ENCODE assay signal across 1 cellular context in genomic region chr9:128066713-128067621, GRCh38.
A peak's percentile ranks its signal among the peaks of the same experiment; 100 is the strongest.
TF ChIP-seq lines count a peak whose summit lies in the region.

Gene NAIF1, minus strand, starts transcription at chr9:128067320. Its CDS starts 219 bp downstream, at chr9:128067101.

TF ChIP-seq in HEK293, 187 proteins besides CTCF, POLR2A, EP300 and RAD21 (continued from another document):
- no peak for TF ChIP-seq ZNF704 (tag by site-specific recombination; IDR thresholded peaks at IDR 0.05)
- TF ChIP-seq ZSCAN16 (tag by site-specific recombination; IDR thresholded peaks at IDR 0.05), result no peak
- no peak for TF ChIP-seq BCL6B (tag by site-specific recombination; IDR thresholded peaks at IDR 0.05)
- TF ChIP-seq ZNF791 (tag by site-specific recombination; IDR thresholded peaks at IDR 0.05), result no peak
- TF ChIP-seq SP2 (tag by site-specific recombination; IDR thresholded peaks at IDR 0.05), result peak; percentile 98
- TF ChIP-seq KLF16 (tag by site-specific recombination; IDR thresholded peaks at IDR 0.05), result peak; percentile 84
- TF ChIP-seq ZNF404 (tag by site-specific recombination; IDR thresholded peaks at IDR 0.05), result no peak
- no peak for TF ChIP-seq GLI2 (tag by site-specific recombination; IDR thresholded peaks at IDR 0.05; ENCODE audit: borderline replicate concordance, low read depth)
- TF ChIP-seq KLF10 (tag by site-specific recombination; IDR thresholded peaks at IDR 0.05), result 0 out of 2 replicates have a peak, but pooled peaks have one; percentile 3
- no peak for TF ChIP-seq HOXD13 (CRISPR knock-in tag; IDR thresholded peaks at IDR 0.05; ENCODE audit: borderline replicate concordance)
- TF ChIP-seq WT1 (tag by site-specific recombination; IDR thresholded peaks at IDR 0.05), result no peak
- peak; percentile 99 for TF ChIP-seq ZNF677 (tag by site-specific recombination; IDR thresholded peaks at IDR 0.05)
TF ChIP-seq in HEK293: peak in this region for 18.
